ENCODE assay signal across 17 cellular contexts in genomic region chr7:28547115-28547514, GRCh38.
"Had no signal": no experiment of that assay in that cellular context is flagged by ENCODE, and none has a peak within 500 bp of the region (broad histone marks: within the 10 kb centered on the region; RNA-seq: fewer than 3 reads in every experiment).

No MANE protein-coding gene starts in this region.

- H3K36me3 Mint-ChIP-seq: activated CD4-positive, alpha-beta memory T cell treated with anti-CD3 and anti-CD28 coated beads for 36 hours; activated CD8-positive, alpha-beta memory T cell treated with anti-CD3 and anti-CD28 coated beads, Interleukin-2, amount 10 ng/mL, durations not matched to agents 7 days and 5 days; T-cell had no signal

- H3K27me3 Mint-ChIP-seq: activated CD8-positive, alpha-beta memory T cell treated with anti-CD3 and anti-CD28 coated beads, Interleukin-2, amount 10 ng/mL, durations not matched to agents 7 days and 5 days had no signal

- ATAC-seq: activated CD4-positive, alpha-beta T cell treated with anti-CD3 and anti-CD28 coated beads for 36 hours; activated CD4-positive, CD25-positive, alpha-beta regulatory T cell treated with anti-CD3 and anti-CD28 coated beads, Interleukin-2, amount 50 U/mL, for 24 hours; activated CD8-positive, alpha-beta memory T cell treated with anti-CD3 and anti-CD28 coated beads, Interleukin-2, amount 10 ng/mL, durations not matched to agents 7 days and 5 days; activated CD8-positive, alpha-beta T cell treated with anti-CD3 and anti-CD28 coated beads for 36 hours; activated CD8-positive, alpha-beta T cell treated with anti-CD3 and anti-CD28 coated beads, Interleukin-2, amount 10 ng/mL, durations not matched to agents 7 days and 5 days; T-cell; T-helper 17 cell; WTC11 had no signal

- H3K27ac Mint-ChIP-seq: activated B cell treated with CpG ODN at 0.5 μM for 24 hours; activated CD4-positive, alpha-beta memory T cell treated with anti-CD3 and anti-CD28 coated beads for 36 hours; activated CD4-positive, alpha-beta memory T cell treated with anti-CD3 and anti-CD28 coated beads, Interleukin-2, amount 10 ng/mL, durations not matched to agents 7 days and 5 days; activated CD4-positive, alpha-beta T cell treated with anti-CD3 and anti-CD28 coated beads for 36 hours; activated CD4-positive, alpha-beta T cell treated with anti-CD3 and anti-CD28 coated beads, Interleukin-2, amount 10 ng/mL, durations not matched to agents 24 days and 14 days; activated CD4-positive, alpha-beta T cell treated with anti-CD3 and anti-CD28 coated beads, Interleukin-2, amount 10 ng/mL, durations not matched to agents 7 days and 5 days; activated CD8-positive, alpha-beta memory T cell treated with anti-CD3 and anti-CD28 coated beads, Interleukin-2, amount 10 ng/mL, durations not matched to agents 7 days and 5 days; activated CD8-positive, alpha-beta T cell treated with anti-CD3 and anti-CD28 coated beads for 36 hours; activated CD8-positive, alpha-beta T cell treated with anti-CD3 and anti-CD28 coated beads, Interleukin-2, amount 10 ng/mL, durations not matched to agents 7 days and 5 days; T-cell; T-helper 1 cell treated with Interleukin-12 subunit alpha and Interleukin-12 subunit beta and Interleukin-4 antibody, amounts not matched to agents 30 μg/mL and 1 μg/mL, for 36 hours; T-helper 17 cell; T-helper 2 cell treated with Interferon-gamma antibody and Interleukin-4, amounts not matched to agents 5 μg/mL and 100 μg/mL, for 36 hours; WTC11 had no signal

- H3K4me1 Mint-ChIP-seq: activated B cell treated with CpG ODN at 0.5 μM for 24 hours; activated CD4-positive, alpha-beta memory T cell treated with anti-CD3 and anti-CD28 coated beads, Interleukin-2, amount 10 ng/mL, durations not matched to agents 7 days and 5 days; activated CD4-positive, alpha-beta T cell treated with anti-CD3 and anti-CD28 coated beads for 36 hours; activated CD4-positive, alpha-beta T cell treated with anti-CD3 and anti-CD28 coated beads, Interleukin-2, amount 10 ng/mL, durations not matched to agents 24 days and 14 days; activated CD4-positive, alpha-beta T cell treated with anti-CD3 and anti-CD28 coated beads, Interleukin-2, amount 10 ng/mL, durations not matched to agents 7 days and 5 days; activated CD8-positive, alpha-beta memory T cell treated with anti-CD3 and anti-CD28 coated beads, Interleukin-2, amount 10 ng/mL, durations not matched to agents 7 days and 5 days; T-cell; T-helper 17 cell had no signal

- H3K27ac ChIP-seq: VCaP, WERI-Rb-1 had no signal

- H3K4me3 Mint-ChIP-seq: activated B cell treated with CpG ODN at 0.5 μM for 24 hours; activated CD4-positive, alpha-beta memory T cell treated with anti-CD3 and anti-CD28 coated beads for 36 hours; activated CD4-positive, alpha-beta memory T cell treated with anti-CD3 and anti-CD28 coated beads, Interleukin-2, amount 10 ng/mL, durations not matched to agents 7 days and 5 days; activated CD4-positive, alpha-beta T cell treated with anti-CD3 and anti-CD28 coated beads for 36 hours; activated CD4-positive, alpha-beta T cell treated with anti-CD3 and anti-CD28 coated beads, Interleukin-2, amount 10 ng/mL, durations not matched to agents 24 days and 14 days; activated CD4-positive, alpha-beta T cell treated with anti-CD3 and anti-CD28 coated beads, Interleukin-2, amount 10 ng/mL, durations not matched to agents 7 days and 5 days; activated CD8-positive, alpha-beta memory T cell treated with anti-CD3 and anti-CD28 coated beads, Interleukin-2, amount 10 ng/mL, durations not matched to agents 7 days and 5 days; activated CD8-positive, alpha-beta T cell treated with anti-CD3 and anti-CD28 coated beads for 36 hours; activated CD8-positive, alpha-beta T cell treated with anti-CD3 and anti-CD28 coated beads, Interleukin-2, amount 10 ng/mL, durations not matched to agents 7 days and 5 days; T-cell; T-helper 1 cell treated with Interleukin-12 subunit alpha and Interleukin-12 subunit beta and Interleukin-4 antibody, amounts not matched to agents 30 μg/mL and 1 μg/mL, for 36 hours; T-helper 17 cell; T-helper 2 cell treated with Interferon-gamma antibody and Interleukin-4, amounts not matched to agents 5 μg/mL and 100 μg/mL, for 36 hours; WTC11 had no signal

- H3K36me3 ChIP-seq: WERI-Rb-1 had no signal
